ENCODE assay signal across 19 cellular contexts in the genomic region with DNA sequence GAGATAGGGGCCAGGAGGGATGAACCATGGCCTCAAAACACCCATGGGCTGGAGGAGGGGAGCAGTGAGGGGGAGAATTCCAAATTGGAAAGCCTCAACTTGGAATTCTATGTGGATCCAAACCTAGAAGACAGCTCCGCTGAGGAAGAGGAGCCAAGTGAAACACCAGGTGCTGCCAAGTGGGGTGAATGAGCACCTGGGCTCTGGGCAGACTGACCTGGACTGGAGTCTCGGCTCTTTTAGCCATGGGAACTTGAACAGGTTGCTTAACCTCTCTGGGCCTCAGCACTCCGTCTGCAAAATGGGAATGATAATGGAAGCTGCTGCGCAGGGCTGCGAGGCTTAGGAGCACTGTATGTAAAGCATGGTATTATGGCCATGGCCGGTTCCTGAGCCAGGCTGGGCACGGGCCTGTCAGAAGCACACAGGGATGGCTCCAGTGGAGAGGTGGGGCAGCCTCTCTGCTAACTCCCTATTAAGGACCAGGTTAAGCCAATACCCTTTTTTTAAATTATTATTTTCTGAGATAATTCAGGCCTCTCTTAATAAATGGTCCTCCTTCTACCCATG.
DNase-seq lines count a peak whose midpoint lies in the region; ATAC-seq and TF ChIP-seq lines count a peak whose summit lies in the region.
"Had no signal": no experiment of that assay in that cellular context is flagged by ENCODE, and none has a peak within 500 bp of the region (broad histone marks: within the 10 kb centered on the region; RNA-seq: fewer than 3 reads in every experiment).

No MANE protein-coding gene starts in this region.

- H3K27me3 Mint-ChIP-seq in activated naive CD8-positive, alpha-beta T cell, result peaks cover 13% of the 10 kb centered on the region
- H3K27me3 Mint-ChIP-seq in activated naive CD8-positive, alpha-beta T cell treated with anti-CD3 and anti-CD28 coated beads for 36 hours, result peaks cover 31% of the 10 kb centered on the region
- peaks cover 3 to 9% (median 5%) of the 10 kb centered on the region in 3 donors for H3K27me3 Mint-ChIP-seq in immature natural killer cell (ENCODE audit: low read depth in 3 of 3)

- H3K36me3 ChIP-seq in MM.1S (replicated peaks; ENCODE audit: insufficient read depth, low read length) (no peaks in the 10 kb centered on the region), SJCRH30 (no peaks in the 10 kb centered on the region)
- H3K36me3 ChIP-seq: pancreas, sigmoid colon had no signal

- peak overlapping the region; percentile 61 for H3K4me3 Mint-ChIP-seq in activated naive CD8-positive, alpha-beta T cell
- H3K4me3 Mint-ChIP-seq in activated naive CD8-positive, alpha-beta T cell treated with anti-CD3 and anti-CD28 coated beads for 36 hours, result no peak overlapping the region
- peak overlapping the region; percentile 62 to 87 (median 73) for H3K4me3 Mint-ChIP-seq in immature natural killer cell

- no peak overlapping the region for H3K9ac ChIP-seq in MM.1S (ENCODE audit: low read length)

- no peak for DNase-seq in activated naive CD8-positive, alpha-beta T cell treated with anti-CD3 and anti-CD28 coated beads for 36 hours
- DNase-seq in MM.1S (no peak), immature natural killer cell (no peak), NCI-H146 treated with DMSO at 0.1 percent for 48 hours (lab: John Stamatoyannopoulos, UW; ENCODE audit: unreplicated experiment) (no peak), SJCRH30 (no peak)
- DNase-seq: activated CD4-positive, alpha-beta T cell treated with anti-CD3 and anti-CD28 coated beads for 1 hour; anterior cingulate cortex; foreskin keratinocyte; H7; NCI-H1092; NCI-H2107; NCI-H526 treated with DMSO at 0.1 percent for 48 hours; OCI-M1; sigmoid colon; stimulated activated CD4-positive, alpha-beta T cell treated with anti-CD3 and anti-CD28 coated beads, Interleukin-1b, Interleukin-23, amount 100 ng/mL, for 48 hours; T1000 had no signal

- H2AFZ ChIP-seq in MM.1S (ENCODE audit: low read length), result no peak overlapping the region

- H3K27me3 ChIP-seq in MM.1S (replicated peaks; ENCODE audit: insufficient read depth, low read length) (0 out of 2 replicates have a peak, but pooled peaks cover 4% of the 10 kb centered on the region), SJCRH30 (no peaks in the 10 kb centered on the region)
- H3K27me3 ChIP-seq: foreskin keratinocyte, pancreas had no signal

- H4K20me1 ChIP-seq in MM.1S (ENCODE audit: insufficient read depth, low read length), result no peaks in the 10 kb centered on the region

- H3K4me3 ChIP-seq in MM.1S (ENCODE audit: low read length), result no peak overlapping the region
- H3K4me3 ChIP-seq in SJCRH30, result no peak overlapping the region
- H3K4me3 ChIP-seq: pancreas, sigmoid colon had no signal

- H3K4me2 ChIP-seq in MM.1S (ENCODE audit: low read depth, low read length), result peak overlapping the region; percentile 44

- ATAC-seq in GM18870 (IDR thresholded peaks at IDR 0.05; ENCODE audit: unreplicated experiment), result no peak
- ATAC-seq: foreskin keratinocyte had no signal

- peaks cover 23% of the 10 kb centered on the region for H3K4me1 ChIP-seq in MM.1S (ENCODE audit: low read length)
- no peaks in the 10 kb centered on the region; the same call in 1 of the 2 replicates for H3K4me1 ChIP-seq in SJCRH30
- H3K4me1 ChIP-seq: foreskin keratinocyte, pancreas had no signal

- peaks cover 3% of the 10 kb centered on the region for H3F3A ChIP-seq in MM.1S (ENCODE audit: insufficient read depth, low read length)

- H3K79me2 ChIP-seq in MM.1S (ENCODE audit: low read length), result no peaks in the 10 kb centered on the region

- H3K27ac Mint-ChIP-seq in activated naive CD8-positive, alpha-beta T cell, result peak overlapping the region; percentile 59
- H3K27ac Mint-ChIP-seq in activated naive CD8-positive, alpha-beta T cell treated with anti-CD3 and anti-CD28 coated beads for 36 hours, result no peak overlapping the region
- H3K27ac Mint-ChIP-seq in immature natural killer cell, result peak overlapping the region; percentile 53 to 82 (median 76)

- no peaks in the 10 kb centered on the region for H3K9me2 ChIP-seq in MM.1S (replicated peaks; ENCODE audit: insufficient read depth, low read length)

- peaks cover 34% of the 10 kb centered on the region for H3K4me1 Mint-ChIP-seq in activated naive CD8-positive, alpha-beta T cell (ENCODE audit: low read depth)
- peaks cover 19% of the 10 kb centered on the region for H3K4me1 Mint-ChIP-seq in activated naive CD8-positive, alpha-beta T cell treated with anti-CD3 and anti-CD28 coated beads for 36 hours
- H3K4me1 Mint-ChIP-seq in immature natural killer cell, result peaks cover 56 to 57% of the 10 kb centered on the region in 2 donors

- no peak for TF ChIP-seq CTCF in MM.1S (IDR thresholded peaks at IDR 0.05; ENCODE audit: low read length)

- H3K27ac ChIP-seq in MM.1S (ENCODE audit: low read length), result peak overlapping the region; percentile 4; the same call in 1 of the 2 replicates
- no peak overlapping the region for H3K27ac ChIP-seq in SJCRH30
- H3K27ac ChIP-seq: foreskin keratinocyte, pancreas, sigmoid colon had no signal

- H3K36me3 Mint-ChIP-seq in activated naive CD8-positive, alpha-beta T cell, result no peaks in the 10 kb centered on the region
- no peaks in the 10 kb centered on the region for H3K36me3 Mint-ChIP-seq in activated naive CD8-positive, alpha-beta T cell treated with anti-CD3 and anti-CD28 coated beads for 36 hours
- no peaks in the 10 kb centered on the region for H3K36me3 Mint-ChIP-seq in immature natural killer cell

- H3K9me3 ChIP-seq in MM.1S (replicated peaks; ENCODE audit: insufficient read depth, low read length) (no peaks in the 10 kb centered on the region), SJCRH30 (replicated peaks) (no peaks in the 10 kb centered on the region)
- H3K9me3 ChIP-seq: pancreas, sigmoid colon had no signal

- H3K9me3 Mint-ChIP-seq in activated naive CD8-positive, alpha-beta T cell (ENCODE audit: low read depth), result no peaks in the 10 kb centered on the region
- H3K9me3 Mint-ChIP-seq in activated naive CD8-positive, alpha-beta T cell treated with anti-CD3 and anti-CD28 coated beads for 36 hours, result no peaks in the 10 kb centered on the region
- no peaks in the 10 kb centered on the region for H3K9me3 Mint-ChIP-seq in immature natural killer cell
